Comparison of ENCODE assay signal across 11 cellular contexts in the genomic region with DNA sequence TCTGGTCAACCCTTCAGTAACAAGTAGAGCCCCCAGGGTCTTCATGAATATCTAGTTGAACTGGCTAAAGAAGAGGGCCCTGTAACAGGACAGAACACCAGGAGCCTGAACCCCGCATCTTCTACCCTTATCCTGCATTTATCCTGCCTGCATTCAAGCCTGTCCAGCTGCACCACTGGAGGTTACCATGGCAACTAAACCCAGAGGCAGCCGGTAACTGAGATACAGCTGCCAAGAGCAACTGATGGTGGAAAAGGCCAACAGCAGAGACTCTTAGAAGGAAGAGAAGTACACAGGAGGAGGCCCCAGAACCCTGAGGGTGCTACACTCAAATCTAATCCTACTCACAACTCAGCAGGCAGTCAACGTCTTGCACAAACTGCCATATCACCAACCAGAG. TPM values are rescaled to one million over a fixed set of nuclear protein-coding genes. Genes with fewer than 3 reads are reported as not detected.
A peak's percentile ranks its signal among the peaks of the same experiment; 100 is the strongest.
DNase-seq lines count a peak whose midpoint lies in the region; ATAC-seq and TF ChIP-seq lines count a peak whose summit lies in the region.
"Had no signal": no experiment of that assay in that cellular context is flagged by ENCODE, and none has a peak within 500 bp of the region (broad histone marks: within the 10 kb centered on the region; RNA-seq: fewer than 3 reads in every experiment).

No MANE protein-coding gene starts in this region.

- H3K4me1 ChIP-seq in SK-N-SH (ENCODE audit: control insufficient read depth in 1 of 2, insufficient read depth in 2 of 2, low read depth in 1 of 2, low read length in 1 of 2), result peaks cover 2 to 28% of the 10 kb centered on the region in 2 experiments; a peak in 2 of 4 replicates
- H3K4me1 ChIP-seq in SJCRH30, result peaks cover 32% of the 10 kb centered on the region

- 48% methylated on average over 3 of the region's 3 CpGs for WGBS in SK-N-SH (ENCODE audit: low lambda C conversion rate)

- H3K36me3 ChIP-seq in SK-N-SH (replicated peaks in 1 of 2; ENCODE audit: control insufficient read depth in 1 of 2, insufficient read depth in 2 of 2, low read length in 1 of 2), result no peaks in the 10 kb centered on the region
- no peaks in the 10 kb centered on the region for H3K36me3 ChIP-seq in SJCRH30

- ATAC-seq in SK-N-SH treated with all-trans-retinoic acid at 6 μM for 48 hours (no peak), HG02884 (IDR thresholded peaks at IDR 0.05; ENCODE audit: unreplicated experiment) (no peak)

- peaks cover 2% of the 10 kb centered on the region for H3K36me3 Mint-ChIP-seq in activated CD4-positive, alpha-beta memory T cell treated with anti-CD3 and anti-CD28 coated beads, Interleukin-2, amount 10 ng/mL, durations not matched to agents 7 days and 5 days (ENCODE audit: low read depth)

- H3K4me1 Mint-ChIP-seq in activated CD4-positive, alpha-beta memory T cell treated with anti-CD3 and anti-CD28 coated beads, Interleukin-2, amount 10 ng/mL, durations not matched to agents 7 days and 5 days, result peaks cover 13% of the 10 kb centered on the region

- CTCF ChIA-PET in SK-N-SH (lab: Yijun Ruan, JAX), result no interaction called here
- CTCF ChIA-PET in activated CD4-positive, alpha-beta memory T cell treated with anti-CD3 and anti-CD28 coated beads, Interleukin-2, amount 10 ng/mL, durations not matched to agents 7 days and 5 days (lab: Charles Lee), result no interaction called here

- no peaks in the 10 kb centered on the region for H4K20me1 ChIP-seq in SK-N-SH (ENCODE audit: insufficient read depth)

- H3K79me2 ChIP-seq in SK-N-SH (ENCODE audit: insufficient read depth), result peaks cover 5% of the 10 kb centered on the region

- POLR2A ChIA-PET in SK-N-SH (lab: Yijun Ruan, JAX), result interaction anchor here (0.9 kb wide), 1 partner anchor 20 kb away, joined by 3 read pairs; no protein-coding TSS in a partner anchor
- POLR2A ChIA-PET in activated CD4-positive, alpha-beta memory T cell treated with anti-CD3 and anti-CD28 coated beads, Interleukin-2, amount 10 ng/mL, durations not matched to agents 7 days and 5 days (lab: Charles Lee), result no interaction called here

- no peak for TF ChIP-seq RAD21 in SK-N-SH (IDR thresholded peaks at IDR 0.05; ENCODE audit: low read length)

- TF ChIP-seq EP300 in SK-N-SH (IDR thresholded peaks at IDR 0.05; ENCODE audit: borderline replicate concordance in 1 of 2, low read depth in 1 of 2, low read length in 1 of 2), result no peak

- no peaks in the 10 kb centered on the region for H3K9me2 ChIP-seq in SK-N-SH

- no peak overlapping the region for H3K9ac ChIP-seq in SK-N-SH

- no peak for TF ChIP-seq CTCF in SK-N-SH (IDR thresholded peaks at IDR 0.05)

- H3K9me3 ChIP-seq in SK-N-SH, result no peaks in the 10 kb centered on the region
- H3K9me3 ChIP-seq in SJCRH30 (replicated peaks), result no peaks in the 10 kb centered on the region

- H3K27me3 Mint-ChIP-seq in activated CD4-positive, alpha-beta memory T cell treated with anti-CD3 and anti-CD28 coated beads, Interleukin-2, amount 10 ng/mL, durations not matched to agents 7 days and 5 days, result no peaks in the 10 kb centered on the region

- no peaks in the 10 kb centered on the region for H3K9me3 Mint-ChIP-seq in activated CD4-positive, alpha-beta memory T cell treated with anti-CD3 and anti-CD28 coated beads, Interleukin-2, amount 10 ng/mL, durations not matched to agents 7 days and 5 days

- H3K27ac ChIP-seq in SK-N-SH (ENCODE audit: low read depth in 2 of 2, low read length in 1 of 2) (peak overlapping the region in 1 of 2 experiments; percentile 64; a peak in 2 of 4 replicates), SJCRH30 (no peak overlapping the region), temporal lobe (ENCODE audit: low read depth, low read length) (peak overlapping the region; percentile 41)

- H3F3A ChIP-seq in SK-N-SH (replicated peaks; ENCODE audit: insufficient read depth), result peaks cover 3% of the 10 kb centered on the region

- H3K27me3 ChIP-seq in SK-N-SH (ENCODE audit: insufficient read depth) (no peaks in the 10 kb centered on the region), SJCRH30 (no peaks in the 10 kb centered on the region)

- no peak overlapping the region for H3K4me3 Mint-ChIP-seq in activated CD4-positive, alpha-beta memory T cell treated with anti-CD3 and anti-CD28 coated beads, Interleukin-2, amount 10 ng/mL, durations not matched to agents 7 days and 5 days

- H3K4me3 ChIP-seq in SK-N-SH (ENCODE audit: low read depth in 2 of 2, low read length in 1 of 2) (no peak overlapping the region), SJCRH30 (no peak overlapping the region)

- H2AFZ ChIP-seq in SK-N-SH (ENCODE audit: low read depth), result no peak overlapping the region

- DNase-seq in SK-N-SH (peak; percentile 76), SJCRH30 (peak; percentile 82 to 85), globus pallidus (ENCODE audit: low spot score) (peak; percentile 70), SW480 (ENCODE audit: low spot score) (no peak)
- no peak for DNase-seq in activated CD4-positive, alpha-beta memory T cell treated with anti-CD3 and anti-CD28 coated beads, Interleukin-2, amount 10 ng/mL, durations not matched to agents 7 days and 5 days
- DNase-seq: NCI-H510A, small intestine, T1000 had no signal

- H3K4me2 ChIP-seq in SK-N-SH, result no peak overlapping the region

- H3K27ac Mint-ChIP-seq in activated CD4-positive, alpha-beta memory T cell treated with anti-CD3 and anti-CD28 coated beads, Interleukin-2, amount 10 ng/mL, durations not matched to agents 7 days and 5 days, result no peak overlapping the region

TF ChIP-seq in SK-N-SH, 30 proteins besides CTCF, POLR2A, EP300 and RAD21:
- no peak for TF ChIP-seq FOXM1 (IDR thresholded peaks at IDR 0.05; ENCODE audit: low read depth)
- TF ChIP-seq MXI1 (IDR thresholded peaks at IDR 0.05; ENCODE audit: low read depth, low read length), result peak; percentile 55; the same call in 1 of the 2 replicates
TF ChIP-seq in SK-N-SH: peak in this region for 1.

TF ChIP-seq in SK-N-SH treated with all-trans-retinoic acid at 6 μM for 48 hours, 23 proteins besides CTCF, POLR2A, EP300 and RAD21:
- TF ChIP-seq ZC3H10 (CRISPR knock-in tag; IDR thresholded peaks at IDR 0.05) (no peak), BACH2 (CRISPR knock-in tag; IDR thresholded peaks at IDR 0.05; ENCODE audit: borderline replicate concordance) (no peak)

RNA-seq across cellular contexts. Expression of gene PRKAR2A, which starts 3.7 kb away (rescaled TPM):
- 5.2 and 5.7 TPM in 2 replicates for polyA plus RNA-seq in SK-N-SH (2012; rRNA removed)
- polyA plus RNA-seq in SK-N-SH (2012; cell fraction: cytosol; rRNA removed), result 7.3 and 7.4 TPM in 2 replicates
- 5.2 and 14.8 TPM in 2 replicates for polyA plus RNA-seq in SK-N-SH (2012; cell fraction: nucleus; rRNA removed)
- 45.0 and 46.5 TPM in 2 replicates for total RNA-seq in SJCRH30 (2014; rRNA removed; shearing (Covaris generic))
- total RNA-seq in temporal lobe, result 23.1 TPM
- total RNA-seq in activated CD4-positive, alpha-beta memory T cell treated with anti-CD3 and anti-CD28 coated beads, Interleukin-2, amount 10 ng/mL, durations not matched to agents 7 days and 5 days, result 10 to 100 TPM; 28.3 to 29.7 TPM

RNA-seq across cellular contexts. Expression of gene SLC25A20, which starts 47.3 kb away (rescaled TPM):
- 30.3 and 41.9 TPM in 2 replicates for polyA plus RNA-seq in SK-N-SH (2012; rRNA removed)
- polyA plus RNA-seq in SK-N-SH (2012; cell fraction: cytosol; rRNA removed), result 44.9 and 50.7 TPM in 2 replicates
- 26.5 and 40.0 TPM in 2 replicates for polyA plus RNA-seq in SK-N-SH (2012; cell fraction: nucleus; rRNA removed)
- 6.8 and 7.0 TPM in 2 replicates for total RNA-seq in SJCRH30 (2014; rRNA removed; shearing (Covaris generic))
- total RNA-seq in temporal lobe, result 8.6 TPM
- 10 to 100 TPM; 25.6 to 29.5 TPM for total RNA-seq in activated CD4-positive, alpha-beta memory T cell treated with anti-CD3 and anti-CD28 coated beads, Interleukin-2, amount 10 ng/mL, durations not matched to agents 7 days and 5 days

Comparison
In these comparisons a context has a peak if more than half of its experiments do, and no peak if none do; other contexts are left out.
1. DNase-seq: peak in SK-N-SH (single experiment), SJCRH30 (2 of 2) and globus pallidus (single experiment); none in SW480 (single experiment) and activated CD4-positive, alpha-beta memory T cell treated with anti-CD3 and anti-CD28 coated beads, Interleukin-2, amount 10 ng/mL, durations not matched to agents 7 days and 5 days (single experiment).